In the genomic region with DNA sequence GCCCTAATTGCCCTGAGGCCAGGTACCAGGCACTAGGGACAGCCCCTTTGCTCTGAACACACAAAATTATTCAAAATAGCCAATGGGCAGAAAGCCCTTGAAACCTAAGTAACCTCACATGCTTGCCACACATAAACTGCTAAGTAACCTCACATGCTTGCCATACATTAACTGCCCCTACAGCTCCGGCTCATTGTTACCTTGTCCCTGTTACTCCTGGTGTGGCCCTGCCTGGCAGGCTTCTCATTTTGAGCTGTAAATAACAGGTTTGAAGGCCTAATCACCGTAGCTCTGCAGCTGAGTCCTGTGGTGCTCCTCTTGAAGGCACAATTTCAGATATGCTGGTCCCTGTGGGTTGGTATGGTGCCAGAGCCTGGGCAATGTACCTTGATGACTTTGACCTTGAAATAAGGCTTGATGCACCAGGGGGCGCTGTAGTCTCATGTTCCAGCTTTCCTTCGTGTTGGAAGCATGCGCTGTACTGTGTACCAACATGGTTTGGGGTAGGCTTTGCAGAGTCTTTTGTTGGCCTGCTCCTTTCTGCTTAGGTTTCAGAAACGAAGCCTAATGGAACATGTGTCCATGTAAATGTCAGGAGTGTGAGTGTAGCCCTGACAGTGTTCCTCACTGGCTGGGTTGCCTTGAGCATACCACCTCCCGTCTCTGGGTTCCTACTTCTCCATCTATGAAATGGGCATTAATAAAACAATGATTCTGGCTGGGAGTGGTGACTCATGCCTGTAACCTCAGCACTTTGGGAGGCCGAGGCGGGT, we compare ENCODE assay signal across 1 cellular context.
TF ChIP-seq lines count a peak whose summit lies in the region.

No MANE protein-coding gene starts in this region.

TF ChIP-seq in K562, 482 proteins besides CTCF, POLR2A, EP300 and RAD21 (continued from another document):
- TF ChIP-seq, protein P1, sequence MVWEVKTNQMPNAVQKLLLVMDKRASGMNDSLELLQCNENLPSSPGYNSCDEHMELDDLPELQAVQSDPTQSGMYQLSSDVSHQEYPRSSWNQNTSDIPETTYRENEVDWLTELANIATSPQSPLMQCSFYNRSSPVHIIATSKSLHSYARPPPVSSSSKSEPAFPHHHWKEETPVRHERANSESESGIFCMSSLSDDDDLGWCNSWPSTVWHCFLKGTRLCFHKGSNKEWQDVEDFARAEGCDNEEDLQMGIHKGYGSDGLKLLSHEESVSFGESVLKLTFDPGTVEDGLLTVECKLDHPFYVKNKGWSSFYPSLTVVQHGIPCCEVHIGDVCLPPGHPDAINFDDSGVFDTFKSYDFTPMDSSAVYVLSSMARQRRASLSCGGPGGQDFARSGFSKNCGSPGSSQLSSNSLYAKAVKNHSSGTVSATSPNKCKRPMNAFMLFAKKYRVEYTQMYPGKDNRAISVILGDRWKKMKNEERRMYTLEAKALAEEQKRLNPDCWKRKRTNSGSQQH (CRISPR knock-in tag; IDR thresholded peaks at IDR 0.05) = no peak
